ENCODE assay signal across 1 cellular context in the genomic region with DNA sequence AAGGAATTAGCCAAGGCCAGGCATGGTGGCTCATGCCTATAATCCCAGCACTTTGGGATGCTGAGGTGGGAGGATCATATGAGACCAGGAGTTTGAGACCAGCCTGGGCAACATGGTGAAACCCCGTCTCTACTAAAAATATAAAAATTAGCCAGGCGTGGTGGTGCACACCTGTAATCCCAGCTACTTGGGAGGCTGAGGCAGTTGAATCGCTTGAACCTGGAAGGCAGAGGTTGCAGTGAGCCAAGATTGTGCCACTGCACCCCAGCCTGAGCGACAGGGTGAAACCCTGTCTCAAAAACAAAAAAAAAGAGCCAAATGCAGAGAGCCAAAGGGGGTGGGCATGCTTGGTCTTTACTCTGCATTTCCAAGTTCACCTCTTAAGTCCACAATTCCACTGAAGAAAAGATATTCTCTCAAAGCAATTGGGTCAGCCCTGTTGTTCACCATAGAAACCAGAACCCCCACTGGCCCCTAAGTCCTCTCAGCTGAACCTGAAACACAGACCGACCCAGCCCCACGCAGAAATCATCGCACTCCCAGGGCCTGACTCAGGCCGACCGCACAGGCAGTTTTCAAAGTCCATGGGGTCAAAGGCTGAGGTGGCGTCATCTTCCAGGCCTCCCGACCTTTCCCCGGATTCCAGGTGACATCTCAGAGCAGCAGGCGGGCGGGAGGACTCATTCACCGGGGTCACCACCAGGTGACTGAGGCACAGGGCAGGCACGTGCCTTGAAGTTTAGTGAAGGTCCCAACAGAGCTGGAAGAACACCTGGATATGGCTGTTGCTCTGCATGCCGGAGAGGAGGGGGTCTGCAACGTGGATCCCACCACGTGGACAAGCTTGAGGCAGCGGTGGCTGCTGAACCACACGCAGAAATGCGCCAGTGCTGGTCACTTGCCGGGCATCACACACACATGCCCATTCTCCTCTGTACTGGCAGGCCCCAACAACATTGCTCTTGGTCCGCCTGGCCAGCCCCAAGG.
TF ChIP-seq lines count a peak whose summit lies in the region.

No MANE protein-coding gene starts in this region.

TF ChIP-seq in liver, 16 proteins besides CTCF, POLR2A, EP300 and RAD21 (continued from another document):
- TF ChIP-seq REST (IDR thresholded peaks at IDR 0.05) (peak; percentile 90), FOXA2 (IDR thresholded peaks at IDR 0.05) (peak; percentile 73), TAF1 (conservative IDR thresholded peaks at IDR 0.05) (no peak), SP1 (IDR thresholded peaks at IDR 0.05) (peak; percentile 99), HNF4A (conservative IDR thresholded peaks at IDR 0.05) (peak; percentile 99), GABPA (IDR thresholded peaks at IDR 0.05 in 1 of 2, conservative IDR thresholded peaks at IDR 0.05 in 1 of 2) (peak in 1 of 2 donors; percentile 39), JUND (IDR thresholded peaks at IDR 0.05) (peak; percentile 96 to 98), ZBTB33 (IDR thresholded peaks at IDR 0.05) (peak; percentile 88), YY1 (IDR thresholded peaks at IDR 0.05) (peak; percentile 63), NR2F2 (IDR thresholded peaks at IDR 0.05) (peak; percentile 69), HNF4G (IDR thresholded peaks at IDR 0.05) (peak; percentile 98)
